Comparison of ENCODE assay signal across 8 cellular contexts in genomic region chr11:112227002-112227401, GRCh38. TPM values are rescaled to one million over a fixed set of nuclear protein-coding genes. Genes with fewer than 3 reads are reported as not detected.
A peak's percentile ranks its signal among the peaks of the same experiment; 100 is the strongest.
DNase-seq lines count a peak whose midpoint lies in the region; ATAC-seq, FAIRE-seq and TF ChIP-seq lines count a peak whose summit lies in the region.

No MANE protein-coding gene starts in this region.

- no peak for DNase-seq in stimulated activated naive CD8-positive, alpha-beta T cell treated with anti-CD3 and anti-CD28 coated beads, Interleukin-15, Interleukin-2, amounts not matched to agents 100 U/mL and 50 U/mL, for 24 hours
- DNase-seq in fibroblast of villous mesenchyme (ENCODE audit: low read depth): peak; percentile 57
- DNase-seq in progenitor cell of endocrine pancreas (ENCODE audit: low spot score, unreplicated experiment): no peak
- no peak for DNase-seq in HuH-7 (ENCODE audit: low spot score)
- no peak for DNase-seq in RCC 7860 (ENCODE audit: low spot score)

- peaks cover 27% of the 10 kb centered on the region for H3K36me3 Mint-ChIP-seq in stimulated activated naive CD8-positive, alpha-beta T cell treated with anti-CD3 and anti-CD28 coated beads, Interleukin-15, Interleukin-2, amounts not matched to agents 100 ng/mL and 50 ng/mL, for 24 hours (ENCODE audit: low read depth)
- peaks cover 3% of the 10 kb centered on the region for H3K36me3 Mint-ChIP-seq in progenitor cell of endocrine pancreas (ENCODE audit: insufficient read depth)

- TF ChIP-seq CTCF in WI38 (IDR thresholded peaks at IDR 0.05; ENCODE audit: low read depth, low read length) (no peak), fibroblast of villous mesenchyme (IDR thresholded peaks at IDR 0.05; ENCODE audit: insufficient read depth, low read depth, low read length) (no peak), progenitor cell of endocrine pancreas (IDR thresholded peaks at IDR 0.05; ENCODE audit: unreplicated experiment) (no peak)

- no peak for ATAC-seq in stimulated activated naive CD8-positive, alpha-beta T cell treated with anti-CD3 and anti-CD28 coated beads, Interleukin-15, Interleukin-2, amounts not matched to agents 100 U/mL and 50 U/mL, for 24 hours
- ATAC-seq in activated CD4-positive, CD25-positive, alpha-beta regulatory T cell treated with anti-CD3 and anti-CD28 coated beads, Interleukin-2, amount 50 U/mL, for 24 hours: no peak

- H3K4me1 Mint-ChIP-seq in stimulated activated naive CD8-positive, alpha-beta T cell treated with anti-CD3 and anti-CD28 coated beads, Interleukin-15, Interleukin-2, amounts not matched to agents 100 ng/mL and 50 ng/mL, for 24 hours (ENCODE audit: low read depth): peaks cover 29% of the 10 kb centered on the region
- H3K4me1 Mint-ChIP-seq in progenitor cell of endocrine pancreas (ENCODE audit: low read depth): peaks cover 7% of the 10 kb centered on the region

- peak overlapping the region; percentile 76 for H3K4me3 ChIP-seq in WI38 (ENCODE audit: low read depth, low read length)
- peak overlapping the region; percentile 87 for H3K4me3 ChIP-seq in fibroblast of villous mesenchyme (ENCODE audit: low read depth, low read length)

- no peaks in the 10 kb centered on the region for H3K27me3 Mint-ChIP-seq in stimulated activated naive CD8-positive, alpha-beta T cell treated with anti-CD3 and anti-CD28 coated beads, Interleukin-15, Interleukin-2, amounts not matched to agents 100 ng/mL and 50 ng/mL, for 24 hours
- peaks cover 3% of the 10 kb centered on the region for H3K27me3 Mint-ChIP-seq in progenitor cell of endocrine pancreas

- FAIRE-seq in RCC 7860 (lab: Jason Lieb, UNC): no peak

- no peaks in the 10 kb centered on the region for H3K9me3 Mint-ChIP-seq in stimulated activated naive CD8-positive, alpha-beta T cell treated with anti-CD3 and anti-CD28 coated beads, Interleukin-15, Interleukin-2, amounts not matched to agents 100 ng/mL and 50 ng/mL, for 24 hours
- no peaks in the 10 kb centered on the region for H3K9me3 Mint-ChIP-seq in progenitor cell of endocrine pancreas (ENCODE audit: low read depth)

- peak overlapping the region; percentile 86 for H3K4me3 Mint-ChIP-seq in stimulated activated naive CD8-positive, alpha-beta T cell treated with anti-CD3 and anti-CD28 coated beads, Interleukin-15, Interleukin-2, amounts not matched to agents 100 ng/mL and 50 ng/mL, for 24 hours
- H3K4me3 Mint-ChIP-seq in progenitor cell of endocrine pancreas (ENCODE audit: low read depth): peak overlapping the region; percentile 91

- H3K27ac Mint-ChIP-seq in stimulated activated naive CD8-positive, alpha-beta T cell treated with anti-CD3 and anti-CD28 coated beads, Interleukin-15, Interleukin-2, amounts not matched to agents 100 ng/mL and 50 ng/mL, for 24 hours: peak overlapping the region; percentile 93
- peak overlapping the region; percentile 89 for H3K27ac Mint-ChIP-seq in progenitor cell of endocrine pancreas

RNA-seq across cellular contexts. Expression of gene PTS, which starts 0.8 kb away (rescaled TPM):
- total RNA-seq in fibroblast of villous mesenchyme: 59.9 and 67.8 TPM in 2 replicates
- total RNA-seq in progenitor cell of endocrine pancreas: 46.3 and 49.6 TPM in 2 replicates

RNA-seq across cellular contexts. Expression of gene PLET1, which starts 33.7 kb away (rescaled TPM):
- total RNA-seq in fibroblast of villous mesenchyme: not detected in 2 replicates
- total RNA-seq in progenitor cell of endocrine pancreas: not detected in 2 replicates

RNA-seq across cellular contexts. Expression of gene BCO2, which starts 51.7 kb away (rescaled TPM):
- total RNA-seq in fibroblast of villous mesenchyme (0.97 and 3.0 TPM in 2 replicates), progenitor cell of endocrine pancreas (3.0 and 3.6 TPM in 2 replicates)

RNA-seq across cellular contexts. Expression of gene TEX12, which starts 59.8 kb away (rescaled TPM):
- 0.32 TPM in 1 of 2 replicates, not detected in the other for total RNA-seq in fibroblast of villous mesenchyme
- not detected in 2 replicates for total RNA-seq in progenitor cell of endocrine pancreas
